9 cellular contexts compared by ENCODE assay signal in the genomic region with DNA sequence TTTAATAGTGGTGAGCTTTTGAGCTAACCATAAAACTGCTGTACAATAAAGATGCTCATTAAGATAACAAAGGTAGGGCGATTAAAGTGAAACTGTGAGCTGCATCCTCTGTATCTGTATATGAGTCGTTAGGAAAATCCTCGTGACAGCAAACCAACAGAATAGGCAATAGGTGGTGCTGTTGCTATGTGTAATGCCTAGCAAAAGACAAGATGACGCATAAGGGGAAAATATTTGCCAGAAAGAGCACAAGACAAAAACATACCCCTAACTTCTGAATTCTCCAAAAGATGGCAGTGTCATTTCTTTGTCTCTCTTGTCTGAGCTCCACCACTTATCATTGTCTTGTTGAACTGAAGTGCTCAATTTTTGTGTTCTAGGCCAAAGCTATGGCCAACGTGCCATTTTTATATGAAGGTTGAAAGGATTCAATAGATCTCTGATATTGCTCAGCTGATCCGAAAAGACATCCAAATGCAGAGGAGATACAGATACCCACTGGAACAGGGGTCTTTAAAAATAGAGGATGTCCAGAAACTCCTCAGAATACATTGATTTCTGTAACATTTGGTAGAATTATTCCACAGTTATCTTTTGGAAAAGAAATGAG. TPM values are rescaled to one million over a fixed set of nuclear protein-coding genes. Genes with fewer than 3 reads are reported as not detected.
DNase-seq lines count a peak whose midpoint lies in the region; ATAC-seq and TF ChIP-seq lines count a peak whose summit lies in the region.
"Had no signal": no experiment of that assay in that cellular context is flagged by ENCODE, and none has a peak within 500 bp of the region (broad histone marks: within the 10 kb centered on the region; RNA-seq: fewer than 3 reads in every experiment).

No MANE protein-coding gene starts in this region.

- intact Hi-C loops in activated CD4-positive, alpha-beta memory T cell treated with anti-CD3 and anti-CD28 coated beads for 36 hours (cut with micrococcal nuclease), result loop anchor here (1.0 to 10.0 kb wide), 7 partner anchors 112 to 1566 kb away; no protein-coding TSS in a partner anchor

- POLR2A ChIA-PET in activated CD4-positive, alpha-beta memory T cell treated with anti-CD3 and anti-CD28 coated beads for 36 hours (lab: Charles Lee), result no interaction called here

- H3K4me3 Mint-ChIP-seq in activated CD4-positive, alpha-beta memory T cell treated with anti-CD3 and anti-CD28 coated beads for 36 hours, result no peak overlapping the region

- peaks cover 5% of the 10 kb centered on the region for H3K4me1 Mint-ChIP-seq in activated CD4-positive, alpha-beta memory T cell treated with anti-CD3 and anti-CD28 coated beads for 36 hours (ENCODE audit: low read depth)

- peaks cover 2% of the 10 kb centered on the region for H3K27me3 Mint-ChIP-seq in activated CD4-positive, alpha-beta memory T cell treated with anti-CD3 and anti-CD28 coated beads for 36 hours

- CTCF ChIA-PET in activated CD4-positive, alpha-beta memory T cell treated with anti-CD3 and anti-CD28 coated beads for 36 hours (lab: Charles Lee), result interaction anchor here (0.5 to 5.3 kb wide), 31 partner anchors 9 to 1121 kb away, joined by 3 to 80 read pairs (median 4); partner anchors contain the start of gene SLX4IP

- H3K4me3 ChIP-seq in fibroblast of villous mesenchyme (ENCODE audit: low read depth, low read length), result no peak overlapping the region
- H3K4me3 ChIP-seq: skin epidermis had no signal

- peak; percentile 96 for ATAC-seq in GM21447 (IDR thresholded peaks at IDR 0.05; ENCODE audit: unreplicated experiment)
- ATAC-seq in HG03575 (IDR thresholded peaks at IDR 0.05; ENCODE audit: extremely low read depth, insufficient number of reproducible peaks, low FRiP score, unreplicated experiment), result peak; percentile 83
- ATAC-seq in omental fat pad (ENCODE audit: low FRiP score), result peak; percentile 96

- H3K9me3 Mint-ChIP-seq in activated CD4-positive, alpha-beta memory T cell treated with anti-CD3 and anti-CD28 coated beads for 36 hours, result no peaks in the 10 kb centered on the region

- H3K36me3 Mint-ChIP-seq in activated CD4-positive, alpha-beta memory T cell treated with anti-CD3 and anti-CD28 coated beads for 36 hours, result no peaks in the 10 kb centered on the region

- DNase-seq in activated CD8-positive, alpha-beta memory T cell treated with anti-CD3 and anti-CD28 coated beads, Interleukin-2, amount 50 U/mL, for 24 hours (ENCODE audit: extremely low read depth), result peak; percentile 3
- no peak for DNase-seq in activated CD8-positive, alpha-beta memory T cell treated with anti-CD3 and anti-CD28 coated beads, Interleukin-2, amount 50 U/mL, for 48 hours
- DNase-seq in NCI-H524 (lab: John Stamatoyannopoulos, UW), result peak; percentile 71 to 95
- peak; percentile 27 for DNase-seq in activated CD4-positive, alpha-beta memory T cell treated with anti-CD3 and anti-CD28 coated beads for 36 hours
- DNase-seq in fibroblast of villous mesenchyme (ENCODE audit: low read depth), result peak; percentile 88
- no peak for DNase-seq in omental fat pad (ENCODE audit: low spot score)

- TF ChIP-seq CTCF in fibroblast of villous mesenchyme (IDR thresholded peaks at IDR 0.05; ENCODE audit: insufficient read depth, low read depth, low read length) (peak; percentile 78), omental fat pad (IDR thresholded peaks at IDR 0.05) (peak in 2 of 3 donors; percentile 16 to 38)

- no peak overlapping the region for H3K27ac Mint-ChIP-seq in activated CD4-positive, alpha-beta memory T cell treated with anti-CD3 and anti-CD28 coated beads for 36 hours

RNA-seq across cellular contexts. Expression of gene ANKEF1, which starts 56.3 kb away (rescaled TPM):
- total RNA-seq in activated CD4-positive, alpha-beta memory T cell treated with anti-CD3 and anti-CD28 coated beads for 36 hours, result 1 to 10 TPM; 1.3 TPM
- total RNA-seq in fibroblast of villous mesenchyme (0.97 and 1.3 TPM in 2 replicates), omental fat pad (1 to 10 TPM; 2.4 to 6.5 (median 4.4) TPM)

Comparison
In these comparisons a context has a peak if more than half of its experiments do, and no peak if none do; other contexts are left out.
1. DNase-seq: peak in activated CD8-positive, alpha-beta memory T cell treated with anti-CD3 and anti-CD28 coated beads, Interleukin-2, amount 50 U/mL, for 24 hours (single experiment), NCI-H524 (2 of 2), activated CD4-positive, alpha-beta memory T cell treated with anti-CD3 and anti-CD28 coated beads for 36 hours (single experiment) and fibroblast of villous mesenchyme (single experiment); none in activated CD8-positive, alpha-beta memory T cell treated with anti-CD3 and anti-CD28 coated beads, Interleukin-2, amount 50 U/mL, for 48 hours (single experiment) and omental fat pad (single experiment).
2. Peak in every context shown above with its lines, with median percentiles within 50 percentile points of each other: ATAC-seq.